Comparison of ENCODE assay signal across 12 cellular contexts in the genomic region with DNA sequence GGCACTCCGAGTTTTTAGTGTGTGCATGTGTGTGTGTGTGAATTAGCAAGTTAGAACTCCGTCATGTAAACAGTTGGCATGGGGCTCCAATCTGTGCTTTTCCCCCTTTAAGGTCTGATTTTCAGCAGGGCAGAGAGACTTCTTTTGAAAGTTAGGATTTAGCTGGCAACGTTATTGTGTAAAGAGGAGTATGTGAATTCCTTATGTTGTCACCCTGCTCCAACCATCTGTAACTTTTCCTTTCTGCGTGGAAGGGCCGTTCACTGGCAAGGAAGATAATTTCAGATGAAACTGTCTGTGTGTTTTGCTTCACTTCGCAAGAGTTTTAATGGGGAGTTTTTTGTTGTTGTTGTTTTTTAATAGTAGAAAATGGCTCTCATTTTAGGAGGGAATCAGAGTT. TPM values are rescaled to one million over a fixed set of nuclear protein-coding genes. Genes with fewer than 3 reads are reported as not detected.
DNase-seq lines count a peak whose midpoint lies in the region; ATAC-seq and TF ChIP-seq lines count a peak whose summit lies in the region.
"Had no signal": no experiment of that assay in that cellular context is flagged by ENCODE, and none has a peak within 500 bp of the region (broad histone marks: within the 10 kb centered on the region; RNA-seq: fewer than 3 reads in every experiment).

No MANE protein-coding gene starts in this region.

- TF ChIP-seq CTCF in fibroblast of mammary gland (conservative IDR thresholded peaks at IDR 0.05; ENCODE audit: control insufficient read depth, insufficient read depth, low read depth, low read length) (no peak), tibial nerve (IDR thresholded peaks at IDR 0.05) (no peak)

- H3K4me1 ChIP-seq in SJCRH30 (peaks cover 27% of the 10 kb centered on the region), muscle layer of duodenum (ENCODE audit: control insufficient read depth in 1 of 2, insufficient read depth in 2 of 2, low read length in 2 of 2) (peaks cover 0 to 26% of the 10 kb centered on the region in 2 donors), tibial nerve (peaks cover 0 to 13% (median 6%) of the 10 kb centered on the region in 4 donors)

- no peak for ATAC-seq in GM18873 (IDR thresholded peaks at IDR 0.05; ENCODE audit: low FRiP score, unreplicated experiment)
- ATAC-seq: activated CD4-positive, alpha-beta T cell treated with anti-CD3 and anti-CD28 coated beads for 36 hours had no signal

- H3K9me3 ChIP-seq in SJCRH30 (replicated peaks) (no peaks in the 10 kb centered on the region), muscle layer of duodenum (ENCODE audit: control insufficient read depth in 1 of 2, low read length in 2 of 2) (no peaks in the 10 kb centered on the region), tibial nerve (no peaks in the 10 kb centered on the region)

- TF ChIP-seq POLR2A in tibial nerve (IDR thresholded peaks at IDR 0.05), result no peak

- no peaks in the 10 kb centered on the region for H3K27me3 ChIP-seq in SJCRH30
- H3K27me3 ChIP-seq in muscle layer of duodenum (ENCODE audit: low read depth, low read length), result no peaks in the 10 kb centered on the region
- no peaks in the 10 kb centered on the region for H3K27me3 ChIP-seq in tibial nerve

- 7 to 20% methylated on average over 6 of the region's 6 CpGs for WGBS in tibial nerve, 2 donors

- no peak for TF ChIP-seq EP300 in tibial nerve (IDR thresholded peaks at IDR 0.05)

- DNase-seq in SJCRH30 (no peak), fibroblast of mammary gland (ENCODE audit: low read depth) (no peak), tibial nerve (ENCODE audit: low spot score in 2 of 2) (no peak), SIG-M5 treated with dmso at 0.1 percent for 504 hours (lab: John Stamatoyannopoulos, UW; ENCODE audit: unreplicated experiment) (no peak), NCI-H82 (lab: John Stamatoyannopoulos, UW) (no peak), dermis blood vessel endothelial cell (no peak)
- DNase-seq: activated CD4-positive, alpha-beta T cell treated with anti-CD3 and anti-CD28 coated beads for 36 hours; NCI-H187 treated with DMSO at 0.1 percent for 48 hours; SHP77 treated with DMSO at 0.1 percent for 48 hours had no signal

- H3K27ac ChIP-seq in SJCRH30 (peak overlapping the region; percentile 53), muscle layer of duodenum (ENCODE audit: low read length) (peak overlapping the region; percentile 78), tibial nerve (peak overlapping the region; percentile 52 to 74 (median 56))
- H3K27ac ChIP-seq: epithelial cell of prostate had no signal

- H3K36me3 ChIP-seq in SJCRH30, result peaks cover 5% of the 10 kb centered on the region; the same call in 1 of the 2 replicates
- H3K36me3 ChIP-seq in muscle layer of duodenum (ENCODE audit: control insufficient read depth in 1 of 2, insufficient read depth in 2 of 2, low read length in 2 of 2), result no peaks in the 10 kb centered on the region
- no peaks in the 10 kb centered on the region for H3K36me3 ChIP-seq in tibial nerve

- peak overlapping the region; percentile 65 for H3K4me3 ChIP-seq in SJCRH30
- H3K4me3 ChIP-seq in fibroblast of mammary gland (ENCODE audit: control insufficient read depth, low read depth, low read length), result peak overlapping the region; percentile 63
- H3K4me3 ChIP-seq in muscle layer of duodenum (ENCODE audit: low read depth in 1 of 2, low read length in 2 of 2), result peak overlapping the region; percentile 62 to 80
- H3K4me3 ChIP-seq in tibial nerve, result peak overlapping the region; percentile 25 to 50 (median 41)

RNA-seq across cellular contexts. Expression of a gene that starts 0.3 kb away (rescaled TPM):
- 5.3 and 5.8 TPM in 2 replicates for total RNA-seq in SJCRH30 (2014; rRNA removed; shearing (Covaris generic))
- total RNA-seq in tibial nerve (10 to 100 TPM; 12.4 to 17.8 (median 13.4) TPM), dermis blood vessel endothelial cell (0.51 and 0.84 TPM in 2 replicates)
- total RNA-seq: activated CD4-positive, alpha-beta T cell treated with anti-CD3 and anti-CD28 coated beads for 36 hours had no signal
